ENCODE assay signal across 25 cellular contexts in genomic region chr1:188188317-188188716, GRCh38.
DNase-seq lines count a peak whose midpoint lies in the region; ATAC-seq, FAIRE-seq and TF ChIP-seq lines count a peak whose summit lies in the region.
"Had no signal": no experiment of that assay in that cellular context is flagged by ENCODE, and none has a peak within 500 bp of the region (broad histone marks: within the 10 kb centered on the region; RNA-seq: fewer than 3 reads in every experiment).

No MANE protein-coding gene starts in this region.

- H3K9me1 ChIP-seq in endothelial cell of umbilical vein (replicated peaks; ENCODE audit: control insufficient read depth, extremely low read depth, insufficient read depth, low read length): no peaks in the 10 kb centered on the region

- TF ChIP-seq RAD21 in HepG2 (CRISPR knock-in tag; IDR thresholded peaks at IDR 0.05): no peak

- TF ChIP-seq CTCF in GM23338 (conservative IDR thresholded peaks at IDR 0.05; ENCODE audit: low read depth in 2 of 2) (peak; percentile 19 to 52; a peak in 3 of 4 replicates), LNCAP (IDR thresholded peaks at IDR 0.05) (0 out of 2 replicates have a peak, but pooled peaks have one; percentile 24), Panc1 (IDR thresholded peaks at IDR 0.05) (peak; percentile 8; the same call in 1 of the 2 replicates), endothelial cell of umbilical vein (IDR thresholded peaks at IDR 0.05; ENCODE audit: extremely low read depth in 1 of 2, insufficient read depth in 1 of 2, low read depth in 1 of 2, low read length in 2 of 2) (no peak), HepG2 (CRISPR knock-in tag; IDR thresholded peaks at IDR 0.05) (no peak)

- TF ChIP-seq EP300 in HepG2 (IDR thresholded peaks at IDR 0.05; ENCODE audit: low read depth in 2 of 2, low read length in 2 of 2) (no peak), HepG2 (CRISPR knock-in tag; IDR thresholded peaks at IDR 0.05; ENCODE audit: borderline replicate concordance) (no peak)

- no peak overlapping the region for H3K27ac Mint-ChIP-seq in GM23338
- H3K27ac Mint-ChIP-seq: activated CD4-positive, alpha-beta T cell treated with anti-CD3 and anti-CD28 coated beads, Interleukin-2, amount 10 ng/mL, durations not matched to agents 24 days and 14 days; brain; CD14-positive monocyte; mesothelial cell of epicardium; naive B cell had no signal

- POLR2A ChIA-PET in Panc1 (lab: Charles Lee): no interaction called here
- POLR2A ChIA-PET in endothelial cell of umbilical vein (lab: Charles Lee): no interaction called here
- POLR2A ChIA-PET in HepG2 (lab: Yijun Ruan, JAX): no interaction called here

- intact Hi-C loops in Panc1 (cut with micrococcal nuclease; ENCODE audit: unreplicated experiment): no loop called here
- intact Hi-C loops in endothelial cell of umbilical vein (cut with micrococcal nuclease): no loop called here
- intact Hi-C loops in HepG2 (cut with micrococcal nuclease; ENCODE audit: unreplicated experiment): no loop called here
- intact Hi-C loops in posterior vena cava (cut with DNase I): no loop called here

- no peak overlapping the region for H3K4me3 Mint-ChIP-seq in GM23338
- H3K4me3 Mint-ChIP-seq: activated CD4-positive, alpha-beta T cell treated with anti-CD3 and anti-CD28 coated beads, Interleukin-2, amount 10 ng/mL, durations not matched to agents 24 days and 14 days; activated T-cell treated with anti-CD3 and anti-CD28 coated beads, Interleukin-2, amount 50 U/mL, for 4 hours; brain; CD14-positive monocyte; mesothelial cell of epicardium; naive B cell had no signal

- H3K9ac ChIP-seq in endothelial cell of umbilical vein (replicated peaks; ENCODE audit: extremely low read depth, insufficient read depth, low read length) (no peak overlapping the region), HepG2 (ENCODE audit: insufficient read depth, low read depth, low read length) (no peak overlapping the region)

- CTCF ChIA-PET in Panc1 (lab: Charles Lee) (no interaction called here), endothelial cell of umbilical vein (lab: Charles Lee) (no interaction called here), HepG2 (lab: Yijun Ruan, JAX; ENCODE audit: low intra/inter-chr PET ratio, low total read pairs) (no interaction called here)

- H3K36me3 ChIP-seq in GM23338 (ENCODE audit: insufficient read depth) (no peaks in the 10 kb centered on the region), Panc1 (ENCODE audit: control insufficient read depth, insufficient read depth, low read length) (no peaks in the 10 kb centered on the region), endothelial cell of umbilical vein (ENCODE audit: control insufficient read depth in 2 of 2, extremely low read depth in 1 of 2, insufficient read depth in 2 of 2, low read length in 2 of 2) (no peaks in the 10 kb centered on the region), HepG2 (replicated peaks in 1 of 2; ENCODE audit: control insufficient read depth in 1 of 2, insufficient read depth in 2 of 2, low read length in 2 of 2) (no peaks in the 10 kb centered on the region)

- H3F3A ChIP-seq in GM23338 (replicated peaks; ENCODE audit: low read depth): no peaks in the 10 kb centered on the region

- H3K4me3 ChIP-seq in GM23338 (no peak overlapping the region), Panc1 (ENCODE audit: low read depth in 2 of 2, low read length in 2 of 2) (no peak overlapping the region), endothelial cell of umbilical vein (replicated peaks in 1 of 3; ENCODE audit: insufficient read depth in 1 of 3, low read depth in 1 of 3, low read length in 3 of 3) (no peak overlapping the region), HepG2 (replicated peaks in 1 of 3; ENCODE audit: insufficient read depth in 1 of 3, low read depth in 2 of 3, low read length in 3 of 3) (no peak overlapping the region)
- H3K4me3 ChIP-seq: psoas muscle had no signal

- ATAC-seq in GM23338 (no peak), Panc1 (no peak), HepG2 (no peak), GM21737 (IDR thresholded peaks at IDR 0.05; ENCODE audit: unreplicated experiment) (no peak)
- ATAC-seq: activated T-cell treated with anti-CD3 and anti-CD28 coated beads, Interleukin-2, amount 50 U/mL, for 4 hours; psoas muscle had no signal

- peaks cover 11% of the 10 kb centered on the region for H3K9me3 ChIP-seq in Panc1 (ENCODE audit: control insufficient read depth, insufficient read depth, low read depth, low read length)
- no peaks in the 10 kb centered on the region for H3K9me3 ChIP-seq in endothelial cell of umbilical vein (replicated peaks; ENCODE audit: control insufficient read depth, insufficient read depth, low read length)
- H3K9me3 ChIP-seq in HepG2 (ENCODE audit: low read length): peaks cover 36% of the 10 kb centered on the region
- H3K9me3 ChIP-seq: psoas muscle had no signal

- in situ Hi-C loops in Panc1 (cut with HindIII; ENCODE audit: low pct_unique_long_range_greater_than_20kb, low sequenced_read_pairs) (no loop called here), HepG2 (cut with HindIII; ENCODE audit: extremely low pct_ligation_motif_present, low pct_unique_long_range_greater_than_20kb) (no loop called here)

- H3K9me3 Mint-ChIP-seq in GM23338: peaks cover 15% of the 10 kb centered on the region; the same call in 2 of the 3 replicates

- H3K79me2 ChIP-seq in GM23338 (replicated peaks; ENCODE audit: insufficient read depth) (no peaks in the 10 kb centered on the region), endothelial cell of umbilical vein (ENCODE audit: control insufficient read depth, insufficient read depth, low read length) (no peaks in the 10 kb centered on the region), HepG2 (ENCODE audit: insufficient read depth, low read length) (no peaks in the 10 kb centered on the region)

- H2AFZ ChIP-seq in GM23338 (no peak overlapping the region), endothelial cell of umbilical vein (ENCODE audit: low read depth, low read length) (no peak overlapping the region), HepG2 (ENCODE audit: low read length) (no peak overlapping the region)

- no peaks in the 10 kb centered on the region for H3K4me1 Mint-ChIP-seq in GM23338
- H3K4me1 Mint-ChIP-seq: activated CD4-positive, alpha-beta T cell treated with anti-CD3 and anti-CD28 coated beads, Interleukin-2, amount 10 ng/mL, durations not matched to agents 24 days and 14 days; brain; CD14-positive monocyte; mesothelial cell of epicardium; naive B cell had no signal

- no peaks in the 10 kb centered on the region for H3K27me3 ChIP-seq in GM23338 (ENCODE audit: insufficient read depth)
- no peaks in the 10 kb centered on the region for H3K27me3 ChIP-seq in Panc1 (ENCODE audit: control insufficient read depth, insufficient read depth, low read length)
- H3K27me3 ChIP-seq in endothelial cell of umbilical vein (ENCODE audit: control insufficient read depth in 2 of 2, insufficient read depth in 2 of 2, low read length in 2 of 2): no peaks in the 10 kb centered on the region
- no peaks in the 10 kb centered on the region; a peak in 1 of 5 replicates for H3K27me3 ChIP-seq in HepG2 (ENCODE audit: control insufficient read depth in 1 of 2, insufficient read depth in 2 of 2, low read length in 2 of 2)

- no peaks in the 10 kb centered on the region for H3K27me3 Mint-ChIP-seq in GM23338 (ENCODE audit: insufficient read depth, low read depth, poor library complexity)
- H3K27me3 Mint-ChIP-seq: activated CD4-positive, alpha-beta T cell treated with anti-CD3 and anti-CD28 coated beads, Interleukin-2, amount 10 ng/mL, durations not matched to agents 24 days and 14 days; naive B cell had no signal

- H3K4me2 ChIP-seq in GM23338 (no peak overlapping the region), endothelial cell of umbilical vein (ENCODE audit: insufficient read depth, low read length) (no peak overlapping the region), HepG2 (ENCODE audit: low read depth, low read length) (no peak overlapping the region)

- TF ChIP-seq POLR2A in endothelial cell of umbilical vein (IDR thresholded peaks at IDR 0.05; ENCODE audit: low read depth, low read length) (no peak), HepG2 (IDR thresholded peaks at IDR 0.05; ENCODE audit: insufficient read depth in 1 of 2, low read depth in 2 of 2, low read length in 2 of 2) (no peak)

- DNase-seq in GM23338 (ENCODE audit: low spot score) (no peak), Panc1 (ENCODE audit: low read depth, low spot score) (no peak), endothelial cell of umbilical vein (ENCODE audit: low read depth, low spot score) (no peak), HepG2 (ENCODE audit: low spot score) (no peak), HT-29 (ENCODE audit: low spot score) (no peak), posterior vena cava (ENCODE audit: low spot score) (no peak)
- DNase-seq: activated CD4-positive, alpha-beta T cell treated with anti-CD3 and anti-CD28 coated beads, Interleukin-2, amount 10 ng/mL, durations not matched to agents 24 days and 14 days; activated naive CD4-positive, alpha-beta T cell treated with Interleukin-2 at 50 U/mL for 16 hours; activated T-cell treated with anti-CD3 and anti-CD28 coated beads, Interleukin-2, amount 50 U/mL, for 4 hours; IMR-90; islet precursor cell; naive B cell; NCI-H146; NCI-H2171; NK-92 treated with Interleukin-12 subunit alpha and Interleukin-12 subunit beta, amount 100 ng/mL, for 24 hours; psoas muscle; stimulated activated naive CD4-positive, alpha-beta T cell; T-helper 2 cell had no signal

- dilution Hi-C loops in endothelial cell of umbilical vein (cut with MboI; ENCODE audit: extremely low pct_ligation_motif_present, low sequenced_read_pairs): no loop called here

- H3K4me1 ChIP-seq in GM23338 (ENCODE audit: insufficient read depth): no peaks in the 10 kb centered on the region
- no peaks in the 10 kb centered on the region for H3K4me1 ChIP-seq in Panc1 (ENCODE audit: control insufficient read depth, insufficient read depth, low read length)
- H3K4me1 ChIP-seq in endothelial cell of umbilical vein (ENCODE audit: control insufficient read depth, extremely low read depth, insufficient read depth, low read length): no peaks in the 10 kb centered on the region
- H3K4me1 ChIP-seq in HepG2 (ENCODE audit: insufficient read depth, low read length): no peaks in the 10 kb centered on the region
- H3K4me1 ChIP-seq: psoas muscle had no signal

- 0 out of 2 replicates have a peak, but pooled peaks cover 3% of the 10 kb centered on the region for H3K9me2 ChIP-seq in GM23338 (ENCODE audit: insufficient read depth)

- H3K36me3 Mint-ChIP-seq in GM23338 (ENCODE audit: low read depth): peaks cover 7% of the 10 kb centered on the region; the same call in 2 of the 3 replicates
- H3K36me3 Mint-ChIP-seq: brain, CD14-positive monocyte, mesothelial cell of epicardium, naive B cell had no signal

- H4K20me1 ChIP-seq in GM23338 (replicated peaks; ENCODE audit: insufficient read depth) (no peaks in the 10 kb centered on the region), endothelial cell of umbilical vein (replicated peaks; ENCODE audit: control insufficient read depth, extremely low read depth, insufficient read depth, low read length) (no peaks in the 10 kb centered on the region), HepG2 (ENCODE audit: insufficient read depth, low read length) (no peaks in the 10 kb centered on the region)

- H3K27ac ChIP-seq in GM23338 (ENCODE audit: low read depth): no peak overlapping the region
- H3K27ac ChIP-seq in Panc1 (ENCODE audit: low read length): no peak overlapping the region
- H3K27ac ChIP-seq in endothelial cell of umbilical vein (ENCODE audit: insufficient read depth, low read depth, low read length): no peak overlapping the region
- no peak overlapping the region for H3K27ac ChIP-seq in HepG2 (ENCODE audit: extremely low read length, insufficient read depth, low read length)
- H3K27ac ChIP-seq: epithelial cell of prostate, psoas muscle had no signal

- FAIRE-seq in endothelial cell of umbilical vein (lab: Jason Lieb, UNC) (no peak), HepG2 (lab: Jason Lieb, UNC) (no peak)
- FAIRE-seq: urothelium cell line had no signal

- 2% methylated on average over 2 of the region's 2 CpGs for WGBS in HepG2 (ENCODE audit: low lambda C conversion rate)

- BruUV-seq in Panc1 (replicated peaks; lab: Mats Ljungman, UMichigan): no TSS peak
- BruUV-seq in endothelial cell of umbilical vein (replicated peaks; lab: Mats Ljungman, UMichigan): no TSS peak
- BruUV-seq in HepG2 (replicated peaks; lab: Mats Ljungman, UMichigan): no TSS peak

Comparison
In these comparisons a context has a peak if more than half of its experiments do, and no peak if none do; other contexts are left out.
1. CTCF ChIP-seq: peak in GM23338 (2 of 2), LNCAP (single experiment) and Panc1 (single experiment); none in endothelial cell of umbilical vein (0 of 2) and HepG2 (single experiment).